Comparison of ENCODE assay signal across 8 cellular contexts in genomic region chr12:26434299-26434915, GRCh38.
DNase-seq lines count a peak whose midpoint lies in the region; ATAC-seq and TF ChIP-seq lines count a peak whose summit lies in the region.

No MANE protein-coding gene starts in this region.

- H3K27me3 Mint-ChIP-seq in Calu3 (ENCODE audit: unreplicated experiment), result no peaks in the 10 kb centered on the region

- no peaks in the 10 kb centered on the region for H3K9me3 ChIP-seq in parathyroid adenoma (ENCODE audit: control insufficient read depth, low read length)

- no peaks in the 10 kb centered on the region for H3K9me3 Mint-ChIP-seq in Calu3 (ENCODE audit: low read depth, unreplicated experiment)

- no peak overlapping the region for H3K4me2 ChIP-seq in parathyroid adenoma (ENCODE audit: low read length)

- H3K36me3 ChIP-seq in parathyroid adenoma (ENCODE audit: control insufficient read depth, insufficient read depth, low read length), result no peaks in the 10 kb centered on the region

- ATAC-seq in GM19455 (IDR thresholded peaks at IDR 0.05; ENCODE audit: unreplicated experiment) (peak; percentile 68), HG02884 (IDR thresholded peaks at IDR 0.05; ENCODE audit: unreplicated experiment) (no peak)

- H3K4me1 Mint-ChIP-seq in Calu3 (ENCODE audit: low read depth, unreplicated experiment), result peaks cover 11% of the 10 kb centered on the region

- no peak overlapping the region for H3K9ac ChIP-seq in parathyroid adenoma

- no peak overlapping the region for H2AFZ ChIP-seq in parathyroid adenoma

- no peaks in the 10 kb centered on the region for H3K79me2 ChIP-seq in parathyroid adenoma

- no peaks in the 10 kb centered on the region for H3K4me1 ChIP-seq in parathyroid adenoma

- H3K4me3 Mint-ChIP-seq in Calu3 (ENCODE audit: low read depth, unreplicated experiment), result no peak overlapping the region

- CTCF ChIA-PET in Calu3 (lab: Charles Lee), result no interaction called here

- DNase-seq in Calu3 (peak; percentile 34), MV-4-11 (lab: John Stamatoyannopoulos, UW) (peak; percentile 62), SKM-1 (lab: John Stamatoyannopoulos, UW; ENCODE audit: unreplicated experiment) (peak; percentile 16), fibroblast of the conjunctiva (ENCODE audit: low read depth) (peak; percentile 59)
- no peak for DNase-seq in stimulated activated CD4-positive, alpha-beta T cell treated with anti-CD3 and anti-CD28 coated beads, Interleukin-4, amount 100 ng/mL, for 24 hours

- TF ChIP-seq CTCF in Calu3 (IDR thresholded peaks at IDR 0.05; ENCODE audit: unreplicated experiment) (peak; percentile 78), parathyroid adenoma (IDR thresholded peaks at IDR 0.05) (peak; percentile 61)

- H3K36me3 Mint-ChIP-seq in Calu3 (ENCODE audit: insufficient read depth, unreplicated experiment), result no peaks in the 10 kb centered on the region

- no peak overlapping the region for H3K27ac ChIP-seq in parathyroid adenoma

- no peaks in the 10 kb centered on the region for H3K27me3 ChIP-seq in parathyroid adenoma (ENCODE audit: control insufficient read depth, insufficient read depth, low read length)

- no TSS peak for BruUV-seq in Calu3 (replicated peaks; lab: Mats Ljungman, UMichigan)

- no peak overlapping the region for H3K4me3 ChIP-seq in parathyroid adenoma (ENCODE audit: low read depth, low read length)

- intact Hi-C loops in Calu3 (cut with micrococcal nuclease; ENCODE audit: unreplicated experiment), result loop anchor here (1.0 kb wide), 2 partner anchors 180 to 217 kb away; no protein-coding TSS in a partner anchor

- H3K27ac Mint-ChIP-seq in Calu3 (ENCODE audit: unreplicated experiment), result no peak overlapping the region
